13 cellular contexts compared by ENCODE assay signal in the genomic region with DNA sequence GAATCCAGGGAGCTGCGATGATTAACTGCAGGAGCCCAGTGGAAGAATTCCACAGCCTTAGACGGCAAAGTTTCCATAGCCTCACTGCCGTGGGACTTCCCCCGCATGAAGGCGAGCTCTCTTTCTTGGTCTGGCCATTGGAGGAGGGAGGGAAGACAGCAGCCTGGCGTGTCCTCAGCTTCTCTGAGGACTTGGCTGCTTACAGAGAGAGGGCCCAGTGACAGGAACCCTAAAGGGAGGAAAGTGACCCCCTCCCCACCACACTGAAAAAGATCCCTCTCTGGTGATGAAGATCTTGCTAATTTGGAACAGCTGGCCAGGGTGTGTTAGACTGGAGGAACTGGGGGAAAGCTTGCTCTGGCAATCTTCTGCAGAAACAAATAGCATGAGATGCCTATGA. TPM values are rescaled to one million over a fixed set of nuclear protein-coding genes. Genes with fewer than 3 reads are reported as not detected.
A peak's percentile ranks its signal among the peaks of the same experiment; 100 is the strongest.
DNase-seq lines count a peak whose midpoint lies in the region; ATAC-seq, FAIRE-seq and TF ChIP-seq lines count a peak whose summit lies in the region.
"Had no signal": no experiment of that assay in that cellular context is flagged by ENCODE, and none has a peak within 500 bp of the region (broad histone marks: within the 10 kb centered on the region; RNA-seq: fewer than 3 reads in every experiment).

No MANE protein-coding gene starts in this region.

- intact Hi-C loops in heart left ventricle (cut with DNase I): no loop called here

- H3K27me3 ChIP-seq in heart left ventricle: no peaks in the 10 kb centered on the region

- ATAC-seq in activated T-helper 17 cell treated with anti-CD3 and anti-CD28 coated beads, Interleukin-2, amount 50 U/mL, for 72 hours (replicated peaks): no peak
- ATAC-seq in heart left ventricle (peak in 3 of 4 donors; percentile 20 to 56 (median 32)), HG03565 (IDR thresholded peaks at IDR 0.05; ENCODE audit: unreplicated experiment) (no peak), left lobe of liver (no peak)

- H3K9me3 ChIP-seq in heart left ventricle: no peaks in the 10 kb centered on the region

- H3K27me3 Mint-ChIP-seq in activated T-helper 17 cell treated with anti-CD3 and anti-CD28 coated beads, Interleukin-2, amount 50 U/mL, for 72 hours: no peaks in the 10 kb centered on the region
- no peaks in the 10 kb centered on the region for H3K27me3 Mint-ChIP-seq in progenitor cell of endocrine pancreas

- peak overlapping the region in 11 of 12 donors; percentile 51 to 87 (median 63) for H3K27ac ChIP-seq in heart left ventricle

- H3K4me3 Mint-ChIP-seq in activated T-helper 17 cell treated with anti-CD3 and anti-CD28 coated beads, Interleukin-2, amount 50 U/mL, for 72 hours: peak overlapping the region; percentile 53
- no peak overlapping the region for H3K4me3 Mint-ChIP-seq in progenitor cell of endocrine pancreas (ENCODE audit: low read depth)

- TF ChIP-seq CTCF in heart left ventricle (IDR thresholded peaks at IDR 0.05): no peak
- TF ChIP-seq CTCF in progenitor cell of endocrine pancreas (IDR thresholded peaks at IDR 0.05; ENCODE audit: unreplicated experiment): no peak

- DNase-seq in AG08395 (ENCODE audit: low spot score) (peak; percentile 59), heart left ventricle (peak in 1 of 5 donors; percentile 56), progenitor cell of endocrine pancreas (ENCODE audit: low spot score, unreplicated experiment) (no peak), left lobe of liver (ENCODE audit: low spot score) (no peak), GM12892 (ENCODE audit: insufficient read length) (no peak)
- DNase-seq in stimulated activated CD4-positive, alpha-beta T cell treated with anti-CD3 and anti-CD28 coated beads, Interleukin-12 subunit alpha, Interleukin-12 subunit beta, amount 100 ng/mL, for 4 hours: no peak
- DNase-seq: activated naive CD4-positive, alpha-beta T cell treated with anti-CD3 and anti-CD28 coated beads, Interleukin-2, amount 50 U/mL, for 16 hours; effector CD4-positive, alpha-beta T cell; HCEC 1CT; NCI-H446 treated with DMSO at 0.1 percent for 48 hours; SHP77 treated with DMSO at 0.1 percent for 48 hours had no signal

- H3K4me3 ChIP-seq in heart left ventricle: no peak overlapping the region

- H3K4me1 Mint-ChIP-seq in activated T-helper 17 cell treated with anti-CD3 and anti-CD28 coated beads, Interleukin-2, amount 50 U/mL, for 72 hours: peaks cover 61% of the 10 kb centered on the region
- peaks cover 36% of the 10 kb centered on the region for H3K4me1 Mint-ChIP-seq in progenitor cell of endocrine pancreas (ENCODE audit: low read depth)

- no peak for FAIRE-seq in GM12892 (lab: Jason Lieb, UNC)

- no peak for TF ChIP-seq POLR2A in heart left ventricle (IDR thresholded peaks at IDR 0.05)
- no peak for TF ChIP-seq POLR2A in GM12892 (IDR thresholded peaks at IDR 0.05; ENCODE audit: low read depth, low read length)

- peaks cover 20 to 100% (median 88%) of the 10 kb centered on the region in 12 donors for H3K4me1 ChIP-seq in heart left ventricle

- 22 to 41% (median 31%) methylated on average over 6 of the region's 6 CpGs for WGBS in heart left ventricle, 4 donors

- H3K36me3 Mint-ChIP-seq in activated T-helper 17 cell treated with anti-CD3 and anti-CD28 coated beads, Interleukin-2, amount 50 U/mL, for 72 hours (ENCODE audit: low read depth): peaks cover 62% of the 10 kb centered on the region
- peaks cover 4% of the 10 kb centered on the region for H3K36me3 Mint-ChIP-seq in progenitor cell of endocrine pancreas (ENCODE audit: insufficient read depth)

- peak overlapping the region; percentile 90 for H3K27ac Mint-ChIP-seq in activated T-helper 17 cell treated with anti-CD3 and anti-CD28 coated beads, Interleukin-2, amount 50 U/mL, for 72 hours
- H3K27ac Mint-ChIP-seq in progenitor cell of endocrine pancreas: peak overlapping the region; percentile 4

- H3K9me3 Mint-ChIP-seq in activated T-helper 17 cell treated with anti-CD3 and anti-CD28 coated beads, Interleukin-2, amount 50 U/mL, for 72 hours: no peaks in the 10 kb centered on the region
- H3K9me3 Mint-ChIP-seq in progenitor cell of endocrine pancreas (ENCODE audit: low read depth): no peaks in the 10 kb centered on the region

- peaks cover 0 to 13% (median 0%) of the 10 kb centered on the region in 9 donors for H3K36me3 ChIP-seq in heart left ventricle

RNA-seq across cellular contexts. Expression of a gene that starts 41.0 kb away (rescaled TPM):
- 100 to 1,000 TPM; 101 TPM for total RNA-seq in activated T-helper 17 cell treated with anti-CD3 and anti-CD28 coated beads, Interleukin-2, amount 50 U/mL, for 72 hours
- total RNA-seq in heart left ventricle (100 to 1,000 TPM in 8 of 9 donors, 10 to 100 TPM in 1; 87.0 to 253 (median 159) TPM), progenitor cell of endocrine pancreas (39.2 and 40.8 TPM in 2 replicates), left lobe of liver (9.9 TPM)
- polyA plus RNA-seq in heart left ventricle: 100 to 1,000 TPM in 1 of 2 donors, 10 to 100 TPM in 1; 56.0 to 142 TPM
- 3.3 TPM for polyA plus RNA-seq in GM12892 (2012; ENCODE audit: missing spikeins)

Comparison
In these comparisons a context has a peak if more than half of its experiments do, and no peak if none do; other contexts are left out.
1. ATAC-seq: peak in heart left ventricle (3 of 4); none in activated T-helper 17 cell treated with anti-CD3 and anti-CD28 coated beads, Interleukin-2, amount 50 U/mL, for 72 hours (single experiment), HG03565 (single experiment) and left lobe of liver (single experiment).